ENCODE assay signal across 8 cellular contexts in genomic region chr1:77282187-77282865, GRCh38. TPM values are rescaled to one million over a fixed set of nuclear protein-coding genes. Genes with fewer than 3 reads are reported as not detected.
A peak's percentile ranks its signal among the peaks of the same experiment; 100 is the strongest.
DNase-seq lines count a peak whose midpoint lies in the region; TF ChIP-seq lines count a peak whose summit lies in the region.

No MANE protein-coding gene starts in this region.

- DNase-seq in EH (ENCODE audit: low read depth) (peak; percentile 54), HFF-Myc (ENCODE audit: extremely low read depth, low read depth) (no peak), RWPE1 (ENCODE audit: low spot score) (peak; percentile 33), ascending aorta (ENCODE audit: low spot score in 2 of 2) (no peak), iPS DF 19.7 (ENCODE audit: low read depth, low spot score) (peak; percentile 15), amniotic stem cell (lab: John Stamatoyannopoulos, UW) (no peak), G401 (ENCODE audit: low spot score) (no peak)

- H3K4me3 ChIP-seq in HFF-Myc (replicated peaks; ENCODE audit: low read depth, low read length) (peak overlapping the region; percentile 62), ascending aorta (peak overlapping the region; percentile 71 to 79), skeletal muscle satellite cell (ENCODE audit: low read length) (peak overlapping the region; percentile 81)

- no peaks in the 10 kb centered on the region for H3K36me3 ChIP-seq in ascending aorta
- H3K36me3 ChIP-seq in skeletal muscle satellite cell (ENCODE audit: insufficient read depth, low read length): no peaks in the 10 kb centered on the region

- H3K27me3 ChIP-seq in ascending aorta (no peaks in the 10 kb centered on the region), skeletal muscle satellite cell (ENCODE audit: control insufficient read depth, insufficient read depth, low read length) (no peaks in the 10 kb centered on the region)

- TF ChIP-seq CTCF in HFF-Myc (IDR thresholded peaks at IDR 0.05; ENCODE audit: low read depth, low read length, missing control alignments): no peak
- no peak for TF ChIP-seq CTCF in RWPE1 (conservative IDR thresholded peaks at IDR 0.05; ENCODE audit: low read depth)
- no peak for TF ChIP-seq CTCF in ascending aorta (IDR thresholded peaks at IDR 0.05)

- H3K9me3 ChIP-seq in ascending aorta (no peaks in the 10 kb centered on the region), skeletal muscle satellite cell (replicated peaks; ENCODE audit: low read length) (no peaks in the 10 kb centered on the region)

- POLR2A ChIA-PET in RWPE1 (lab: Yijun Ruan, JAX; ENCODE audit: low non-redundant PET): no interaction called here

- CTCF ChIA-PET in RWPE1 (lab: Yijun Ruan, JAX): no interaction called here

- peak overlapping the region; percentile 86 for H3K4me2 ChIP-seq in skeletal muscle satellite cell (ENCODE audit: low read length)

- in situ Hi-C loops in G401 (cut with HindIII; ENCODE audit: low sequenced_read_pairs): no loop called here

- intact Hi-C loops in ascending aorta (cut with DNase I): no loop called here

- H3K4me1 ChIP-seq in ascending aorta (peaks cover 0 to 5% of the 10 kb centered on the region in 2 donors), skeletal muscle satellite cell (ENCODE audit: control insufficient read depth, insufficient read depth, low read length) (peaks cover 9% of the 10 kb centered on the region)

- no peak overlapping the region for H3K27ac ChIP-seq in RWPE1
- no peak overlapping the region for H3K27ac ChIP-seq in ascending aorta

- H3K9ac ChIP-seq in skeletal muscle satellite cell (ENCODE audit: low read depth, low read length): peak overlapping the region; percentile 85

RNA-seq across cellular contexts. Expression of gene AK5, which starts 0.5 kb away (rescaled TPM):
- total RNA-seq in ascending aorta: not detected
- total RNA-seq in skeletal muscle satellite cell (2012; rRNA removed): 17.7 and 28.4 TPM in 2 replicates
- not detected in 2 replicates for total RNA-seq in G401 (2014; rRNA removed; shearing (Covaris generic))

Comparison
In these comparisons a context has a peak if more than half of its experiments do, and no peak if none do; other contexts are left out.
1. DNase-seq: peak in EH (single experiment), RWPE1 (single experiment) and iPS DF 19.7 (single experiment); none in HFF-Myc (single experiment), ascending aorta (0 of 2), amniotic stem cell (single experiment) and G401 (single experiment).
2. Peak in every context shown above with its lines, with median percentiles within 50 percentile points of each other: H3K4me3 ChIP-seq.